ENCODE assay signal across 1 cellular context in the genomic region with DNA sequence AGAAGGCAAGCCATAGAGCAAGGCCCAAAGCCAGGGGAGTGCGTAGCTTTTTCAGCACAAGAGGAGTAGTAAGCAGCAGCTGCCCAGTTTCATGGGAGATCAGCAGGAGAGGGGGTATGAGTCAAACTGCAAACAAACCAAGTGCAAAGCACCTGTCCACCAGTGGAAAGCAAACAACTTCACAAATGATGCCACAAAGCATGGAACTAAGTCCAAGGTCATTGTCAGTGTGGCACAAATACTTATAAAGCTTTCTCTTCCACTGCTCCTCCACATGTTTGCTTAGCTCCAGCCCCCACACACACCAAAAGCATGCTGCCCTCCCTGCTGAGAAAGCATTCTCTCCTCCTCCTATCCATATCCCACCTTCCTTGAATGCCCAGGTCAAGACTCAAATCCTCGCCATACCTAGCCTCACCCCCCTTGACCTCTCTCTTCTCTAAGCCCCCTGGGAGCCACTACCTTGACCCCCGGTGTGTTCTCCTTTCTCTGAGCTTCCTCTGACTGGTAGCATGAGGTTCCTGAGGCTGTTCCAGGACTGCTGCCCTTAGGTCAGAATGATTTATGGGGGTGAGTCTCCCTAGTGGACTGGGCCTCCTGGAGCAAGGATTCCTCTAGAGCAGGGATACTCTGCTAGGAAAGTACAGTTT.
TF ChIP-seq lines count a peak whose summit lies in the region.

No MANE protein-coding gene starts in this region.

TF ChIP-seq in HepG2, 621 proteins besides CTCF, POLR2A, EP300 and RAD21 (continued from another document and continues in another):
- TF ChIP-seq, protein P1, sequence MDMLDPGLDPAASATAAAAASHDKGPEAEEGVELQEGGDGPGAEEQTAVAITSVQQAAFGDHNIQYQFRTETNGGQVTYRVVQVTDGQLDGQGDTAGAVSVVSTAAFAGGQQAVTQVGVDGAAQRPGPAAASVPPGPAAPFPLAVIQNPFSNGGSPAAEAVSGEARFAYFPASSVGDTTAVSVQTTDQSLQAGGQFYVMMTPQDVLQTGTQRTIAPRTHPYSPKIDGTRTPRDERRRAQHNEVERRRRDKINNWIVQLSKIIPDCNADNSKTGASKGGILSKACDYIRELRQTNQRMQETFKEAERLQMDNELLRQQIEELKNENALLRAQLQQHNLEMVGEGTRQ (IDR thresholded peaks at IDR 0.05; ENCODE audit: low read depth, low read length): no peak
- TF ChIP-seq, protein P1 (CRISPR knock-in tag; IDR thresholded peaks at IDR 0.05; ENCODE audit: borderline replicate concordance): no peak
- TF ChIP-seq, protein P2, sequence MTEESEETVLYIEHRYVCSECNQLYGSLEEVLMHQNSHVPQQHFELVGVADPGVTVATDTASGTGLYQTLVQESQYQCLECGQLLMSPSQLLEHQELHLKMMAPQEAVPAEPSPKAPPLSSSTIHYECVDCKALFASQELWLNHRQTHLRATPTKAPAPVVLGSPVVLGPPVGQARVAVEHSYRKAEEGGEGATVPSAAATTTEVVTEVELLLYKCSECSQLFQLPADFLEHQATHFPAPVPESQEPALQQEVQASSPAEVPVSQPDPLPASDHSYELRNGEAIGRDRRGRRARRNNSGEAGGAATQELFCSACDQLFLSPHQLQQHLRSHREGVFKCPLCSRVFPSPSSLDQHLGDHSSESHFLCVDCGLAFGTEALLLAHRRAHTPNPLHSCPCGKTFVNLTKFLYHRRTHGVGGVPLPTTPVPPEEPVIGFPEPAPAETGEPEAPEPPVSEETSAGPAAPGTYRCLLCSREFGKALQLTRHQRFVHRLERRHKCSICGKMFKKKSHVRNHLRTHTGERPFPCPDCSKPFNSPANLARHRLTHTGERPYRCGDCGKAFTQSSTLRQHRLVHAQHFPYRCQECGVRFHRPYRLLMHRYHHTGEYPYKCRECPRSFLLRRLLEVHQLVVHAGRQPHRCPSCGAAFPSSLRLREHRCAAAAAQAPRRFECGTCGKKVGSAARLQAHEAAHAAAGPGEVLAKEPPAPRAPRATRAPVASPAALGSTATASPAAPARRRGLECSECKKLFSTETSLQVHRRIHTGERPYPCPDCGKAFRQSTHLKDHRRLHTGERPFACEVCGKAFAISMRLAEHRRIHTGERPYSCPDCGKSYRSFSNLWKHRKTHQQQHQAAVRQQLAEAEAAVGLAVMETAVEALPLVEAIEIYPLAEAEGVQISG (CRISPR knock-in tag; IDR thresholded peaks at IDR 0.05): peak; percentile 83
- TF ChIP-seq NFE2L1 (CRISPR knock-in tag; IDR thresholded peaks at IDR 0.05; ENCODE audit: borderline replicate concordance): no peak
- TF ChIP-seq ZNF605 (CRISPR knock-in tag; IDR thresholded peaks at IDR 0.05): peak; percentile 51; the same call in 1 of the 2 replicates
- TF ChIP-seq KAT8 (CRISPR knock-in tag; IDR thresholded peaks at IDR 0.05): peak; percentile 75
- TF ChIP-seq RFXAP (CRISPR knock-in tag; IDR thresholded peaks at IDR 0.05; ENCODE audit: borderline replicate concordance): peak; percentile 80
- 0 out of 2 replicates have a peak, but pooled peaks have one; percentile 16 for TF ChIP-seq STAG1 (CRISPR knock-in tag; IDR thresholded peaks at IDR 0.05)
- no peak for TF ChIP-seq ZEB1 (IDR thresholded peaks at IDR 0.05; ENCODE audit: insufficient replicate concordance, low read depth)
- TF ChIP-seq, protein P3, sequence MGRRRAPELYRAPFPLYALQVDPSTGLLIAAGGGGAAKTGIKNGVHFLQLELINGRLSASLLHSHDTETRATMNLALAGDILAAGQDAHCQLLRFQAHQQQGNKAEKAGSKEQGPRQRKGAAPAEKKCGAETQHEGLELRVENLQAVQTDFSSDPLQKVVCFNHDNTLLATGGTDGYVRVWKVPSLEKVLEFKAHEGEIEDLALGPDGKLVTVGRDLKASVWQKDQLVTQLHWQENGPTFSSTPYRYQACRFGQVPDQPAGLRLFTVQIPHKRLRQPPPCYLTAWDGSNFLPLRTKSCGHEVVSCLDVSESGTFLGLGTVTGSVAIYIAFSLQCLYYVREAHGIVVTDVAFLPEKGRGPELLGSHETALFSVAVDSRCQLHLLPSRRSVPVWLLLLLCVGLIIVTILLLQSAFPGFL (CRISPR knock-in tag; IDR thresholded peaks at IDR 0.05): no peak
- TF ChIP-seq ZFP62 (CRISPR knock-in tag; IDR thresholded peaks at IDR 0.05): no peak
- TF ChIP-seq RELA (CRISPR knock-in tag; IDR thresholded peaks at IDR 0.05): no peak
- TF ChIP-seq MZF1 (CRISPR knock-in tag; IDR thresholded peaks at IDR 0.05; ENCODE audit: borderline replicate concordance): no peak
- TF ChIP-seq, protein P4, sequence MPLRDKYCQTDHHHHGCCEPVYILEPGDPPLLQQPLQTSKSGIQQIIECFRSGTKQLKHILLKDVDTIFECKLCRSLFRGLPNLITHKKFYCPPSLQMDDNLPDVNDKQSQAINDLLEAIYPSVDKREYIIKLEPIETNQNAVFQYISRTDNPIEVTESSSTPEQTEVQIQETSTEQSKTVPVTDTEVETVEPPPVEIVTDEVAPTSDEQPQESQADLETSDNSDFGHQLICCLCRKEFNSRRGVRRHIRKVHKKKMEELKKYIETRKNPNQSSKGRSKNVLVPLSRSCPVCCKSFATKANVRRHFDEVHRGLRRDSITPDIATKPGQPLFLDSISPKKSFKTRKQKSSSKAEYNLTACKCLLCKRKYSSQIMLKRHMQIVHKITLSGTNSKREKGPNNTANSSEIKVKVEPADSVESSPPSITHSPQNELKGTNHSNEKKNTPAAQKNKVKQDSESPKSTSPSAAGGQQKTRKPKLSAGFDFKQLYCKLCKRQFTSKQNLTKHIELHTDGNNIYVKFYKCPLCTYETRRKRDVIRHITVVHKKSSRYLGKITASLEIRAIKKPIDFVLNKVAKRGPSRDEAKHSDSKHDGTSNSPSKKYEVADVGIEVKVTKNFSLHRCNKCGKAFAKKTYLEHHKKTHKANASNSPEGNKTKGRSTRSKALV (CRISPR knock-in tag; IDR thresholded peaks at IDR 0.05): peak; percentile 82
- TF ChIP-seq SMAD9 (CRISPR knock-in tag; IDR thresholded peaks at IDR 0.05): no peak
- TF ChIP-seq XRCC5 (optimal IDR thresholded peaks at IDR 0.05; ENCODE audit: low read length): peak; percentile 16
- TF ChIP-seq ZNF777 (CRISPR knock-in tag; IDR thresholded peaks at IDR 0.05): no peak
- TF ChIP-seq, protein P5, sequence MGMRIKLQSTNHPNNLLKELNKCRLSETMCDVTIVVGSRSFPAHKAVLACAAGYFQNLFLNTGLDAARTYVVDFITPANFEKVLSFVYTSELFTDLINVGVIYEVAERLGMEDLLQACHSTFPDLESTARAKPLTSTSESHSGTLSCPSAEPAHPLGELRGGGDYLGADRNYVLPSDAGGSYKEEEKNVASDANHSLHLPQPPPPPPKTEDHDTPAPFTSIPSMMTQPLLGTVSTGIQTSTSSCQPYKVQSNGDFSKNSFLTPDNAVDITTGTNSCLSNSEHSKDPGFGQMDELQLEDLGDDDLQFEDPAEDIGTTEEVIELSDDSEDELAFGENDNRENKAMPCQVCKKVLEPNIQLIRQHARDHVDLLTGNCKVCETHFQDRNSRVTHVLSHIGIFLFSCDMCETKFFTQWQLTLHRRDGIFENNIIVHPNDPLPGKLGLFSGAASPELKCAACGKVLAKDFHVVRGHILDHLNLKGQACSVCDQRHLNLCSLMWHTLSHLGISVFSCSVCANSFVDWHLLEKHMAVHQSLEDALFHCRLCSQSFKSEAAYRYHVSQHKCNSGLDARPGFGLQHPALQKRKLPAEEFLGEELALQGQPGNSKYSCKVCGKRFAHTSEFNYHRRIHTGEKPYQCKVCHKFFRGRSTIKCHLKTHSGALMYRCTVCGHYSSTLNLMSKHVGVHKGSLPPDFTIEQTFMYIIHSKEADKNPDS (CRISPR knock-in tag; IDR thresholded peaks at IDR 0.05): peak; percentile 96
- peak; percentile 86 for TF ChIP-seq TCF7 (IDR thresholded peaks at IDR 0.05; ENCODE audit: low read depth)
- peak; percentile 95 for TF ChIP-seq RCOR2 (CRISPR knock-in tag; IDR thresholded peaks at IDR 0.05)
- no peak for TF ChIP-seq ZNF550 (CRISPR knock-in tag; IDR thresholded peaks at IDR 0.05; ENCODE audit: borderline replicate concordance)
- peak; percentile 43; the same call in 1 of the 2 replicates for TF ChIP-seq SP140L (CRISPR knock-in tag; IDR thresholded peaks at IDR 0.05; ENCODE audit: borderline replicate concordance)
- no peak for TF ChIP-seq ONECUT2 (CRISPR knock-in tag; IDR thresholded peaks at IDR 0.05)
- TF ChIP-seq ZNF577 (CRISPR knock-in tag; IDR thresholded peaks at IDR 0.05; ENCODE audit: borderline replicate concordance, low read depth): no peak
- peak; percentile 87 for TF ChIP-seq AKAP8 (CRISPR knock-in tag; IDR thresholded peaks at IDR 0.05)
- TF ChIP-seq DPF2 (CRISPR knock-in tag; IDR thresholded peaks at IDR 0.05; ENCODE audit: borderline replicate concordance, low read depth): peak; percentile 96
- TF ChIP-seq, protein P6, sequence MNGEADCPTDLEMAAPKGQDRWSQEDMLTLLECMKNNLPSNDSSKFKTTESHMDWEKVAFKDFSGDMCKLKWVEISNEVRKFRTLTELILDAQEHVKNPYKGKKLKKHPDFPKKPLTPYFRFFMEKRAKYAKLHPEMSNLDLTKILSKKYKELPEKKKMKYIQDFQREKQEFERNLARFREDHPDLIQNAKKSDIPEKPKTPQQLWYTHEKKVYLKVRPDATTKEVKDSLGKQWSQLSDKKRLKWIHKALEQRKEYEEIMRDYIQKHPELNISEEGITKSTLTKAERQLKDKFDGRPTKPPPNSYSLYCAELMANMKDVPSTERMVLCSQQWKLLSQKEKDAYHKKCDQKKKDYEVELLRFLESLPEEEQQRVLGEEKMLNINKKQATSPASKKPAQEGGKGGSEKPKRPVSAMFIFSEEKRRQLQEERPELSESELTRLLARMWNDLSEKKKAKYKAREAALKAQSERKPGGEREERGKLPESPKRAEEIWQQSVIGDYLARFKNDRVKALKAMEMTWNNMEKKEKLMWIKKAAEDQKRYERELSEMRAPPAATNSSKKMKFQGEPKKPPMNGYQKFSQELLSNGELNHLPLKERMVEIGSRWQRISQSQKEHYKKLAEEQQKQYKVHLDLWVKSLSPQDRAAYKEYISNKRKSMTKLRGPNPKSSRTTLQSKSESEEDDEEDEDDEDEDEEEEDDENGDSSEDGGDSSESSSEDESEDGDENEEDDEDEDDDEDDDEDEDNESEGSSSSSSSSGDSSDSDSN (CRISPR knock-in tag; IDR thresholded peaks at IDR 0.05): no peak
- TF ChIP-seq, protein P7, sequence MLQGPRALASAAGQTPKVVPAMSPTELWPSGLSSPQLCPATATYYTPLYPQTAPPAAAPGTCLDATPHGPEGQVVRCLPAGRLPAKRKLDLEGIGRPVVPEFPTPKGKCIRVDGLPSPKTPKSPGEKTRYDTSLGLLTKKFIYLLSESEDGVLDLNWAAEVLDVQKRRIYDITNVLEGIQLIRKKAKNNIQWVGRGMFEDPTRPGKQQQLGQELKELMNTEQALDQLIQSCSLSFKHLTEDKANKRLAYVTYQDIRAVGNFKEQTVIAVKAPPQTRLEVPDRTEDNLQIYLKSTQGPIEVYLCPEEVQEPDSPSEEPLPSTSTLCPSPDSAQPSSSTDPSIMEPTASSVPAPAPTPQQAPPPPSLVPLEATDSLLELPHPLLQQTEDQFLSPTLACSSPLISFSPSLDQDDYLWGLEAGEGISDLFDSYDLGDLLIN (CRISPR knock-in tag; IDR thresholded peaks at IDR 0.05; ENCODE audit: borderline replicate concordance): no peak
- TF ChIP-seq KLF15 (CRISPR knock-in tag; IDR thresholded peaks at IDR 0.05; ENCODE audit: borderline replicate concordance): no peak
- no peak for TF ChIP-seq ZSCAN12 (CRISPR knock-in tag; IDR thresholded peaks at IDR 0.05)
- TF ChIP-seq, protein P8, sequence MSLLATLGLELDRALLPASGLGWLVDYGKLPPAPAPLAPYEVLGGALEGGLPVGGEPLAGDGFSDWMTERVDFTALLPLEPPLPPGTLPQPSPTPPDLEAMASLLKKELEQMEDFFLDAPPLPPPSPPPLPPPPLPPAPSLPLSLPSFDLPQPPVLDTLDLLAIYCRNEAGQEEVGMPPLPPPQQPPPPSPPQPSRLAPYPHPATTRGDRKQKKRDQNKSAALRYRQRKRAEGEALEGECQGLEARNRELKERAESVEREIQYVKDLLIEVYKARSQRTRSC (CRISPR knock-in tag; IDR thresholded peaks at IDR 0.05; ENCODE audit: low read depth): no peak
- TF ChIP-seq GLI4 (CRISPR knock-in tag; IDR thresholded peaks at IDR 0.05; ENCODE audit: borderline replicate concordance): no peak
- no peak for TF ChIP-seq SSRP1 (CRISPR knock-in tag; IDR thresholded peaks at IDR 0.05)
- TF ChIP-seq, protein P9, sequence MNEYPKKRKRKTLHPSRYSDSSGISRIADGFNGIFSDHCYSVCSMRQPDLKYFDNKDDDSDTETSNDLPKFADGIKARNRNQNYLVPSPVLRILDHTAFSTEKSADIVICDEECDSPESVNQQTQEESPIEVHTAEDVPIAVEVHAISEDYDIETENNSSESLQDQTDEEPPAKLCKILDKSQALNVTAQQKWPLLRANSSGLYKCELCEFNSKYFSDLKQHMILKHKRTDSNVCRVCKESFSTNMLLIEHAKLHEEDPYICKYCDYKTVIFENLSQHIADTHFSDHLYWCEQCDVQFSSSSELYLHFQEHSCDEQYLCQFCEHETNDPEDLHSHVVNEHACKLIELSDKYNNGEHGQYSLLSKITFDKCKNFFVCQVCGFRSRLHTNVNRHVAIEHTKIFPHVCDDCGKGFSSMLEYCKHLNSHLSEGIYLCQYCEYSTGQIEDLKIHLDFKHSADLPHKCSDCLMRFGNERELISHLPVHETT (CRISPR knock-in tag; conservative IDR thresholded peaks at IDR 0.05): 0 out of 2 replicates have a peak, but pooled peaks have one; percentile 21
- no peak; the same call in 1 of the 2 replicates for TF ChIP-seq ATRX (CRISPR knock-in tag; IDR thresholded peaks at IDR 0.05; ENCODE audit: borderline replicate concordance)
- no peak for TF ChIP-seq ZNF556 (CRISPR knock-in tag; IDR thresholded peaks at IDR 0.05; ENCODE audit: borderline replicate concordance)
- TF ChIP-seq, protein P10, sequence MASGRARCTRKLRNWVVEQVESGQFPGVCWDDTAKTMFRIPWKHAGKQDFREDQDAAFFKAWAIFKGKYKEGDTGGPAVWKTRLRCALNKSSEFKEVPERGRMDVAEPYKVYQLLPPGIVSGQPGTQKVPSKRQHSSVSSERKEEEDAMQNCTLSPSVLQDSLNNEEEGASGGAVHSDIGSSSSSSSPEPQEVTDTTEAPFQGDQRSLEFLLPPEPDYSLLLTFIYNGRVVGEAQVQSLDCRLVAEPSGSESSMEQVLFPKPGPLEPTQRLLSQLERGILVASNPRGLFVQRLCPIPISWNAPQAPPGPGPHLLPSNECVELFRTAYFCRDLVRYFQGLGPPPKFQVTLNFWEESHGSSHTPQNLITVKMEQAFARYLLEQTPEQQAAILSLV (CRISPR knock-in tag; IDR thresholded peaks at IDR 0.05; ENCODE audit: borderline replicate concordance): peak; percentile 28; the same call in 1 of the 2 replicates
- TF ChIP-seq ZNF674 (CRISPR knock-in tag; IDR thresholded peaks at IDR 0.05; ENCODE audit: low read depth): no peak
- peak; percentile 98 for TF ChIP-seq SALL1 (CRISPR knock-in tag; IDR thresholded peaks at IDR 0.05)
